In the genomic region with DNA sequence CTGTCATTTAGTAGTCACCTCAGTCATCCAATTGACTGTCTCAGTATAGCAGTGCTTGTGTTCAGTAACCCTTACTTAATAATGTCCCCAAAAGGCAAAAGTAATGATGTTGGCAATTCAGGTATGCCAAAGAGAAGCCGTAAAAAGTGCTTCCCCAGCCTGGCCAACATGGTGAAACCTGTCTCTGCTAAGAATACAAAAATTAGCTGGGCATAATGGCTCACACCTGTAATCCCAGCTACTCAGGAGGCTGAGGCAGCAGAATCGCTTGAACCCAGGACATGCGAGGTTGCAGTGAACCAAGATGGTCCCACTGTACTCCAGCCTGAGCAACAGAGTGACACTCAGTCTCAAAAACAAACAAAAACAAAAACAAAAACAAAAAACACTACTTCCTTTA, we compare ENCODE assay signal across 3 cellular contexts.
"Had no signal": no experiment of that assay in that cellular context is flagged by ENCODE, and none has a peak within 500 bp of the region (broad histone marks: within the 10 kb centered on the region; RNA-seq: fewer than 3 reads in every experiment).

No MANE protein-coding gene starts in this region.

- DNase-seq: GDM1, GF-D8 had no signal

- H3K4me3 ChIP-seq: GM12878 had no signal

- ATAC-seq: GM12878 had no signal
